Comparison of ENCODE assay signal across 8 cellular contexts in genomic region chr2:113755690-113756063, GRCh38. TPM values are rescaled to one million over a fixed set of nuclear protein-coding genes. Genes with fewer than 3 reads are reported as not detected.
DNase-seq lines count a peak whose midpoint lies in the region; ATAC-seq and TF ChIP-seq lines count a peak whose summit lies in the region.

No MANE protein-coding gene starts in this region.

- H3K9me3 Mint-ChIP-seq in MCF 10A (ENCODE audit: unreplicated experiment): no peaks in the 10 kb centered on the region

- CTCF ChIA-PET in MCF 10A (lab: Yijun Ruan, JAX): interaction anchor here (0.9 to 1.9 kb wide), 4 partner anchors 8 to 224 kb away, joined by 3 to 4 read pairs (median 4); no protein-coding TSS in a partner anchor

- H3K4me1 ChIP-seq in liver (ENCODE audit: control insufficient read depth in 4 of 4, insufficient read depth in 4 of 4, low read length in 3 of 4) (peaks cover 0 to 24% (median 18%) of the 10 kb centered on the region in 4 donors), tibial artery (peaks cover 0 to 39% (median 16%) of the 10 kb centered on the region in 4 donors)

- WGBS in liver: under 1% methylated on average over 9 of the region's 9 CpGs

- peak overlapping the region; percentile 88 to 97 for H3K27ac ChIP-seq in liver (ENCODE audit: low read depth in 1 of 2, low read length in 2 of 2)
- peak overlapping the region; percentile 90 to 94 for H3K27ac ChIP-seq in tibial artery

- no peak for TF ChIP-seq POLR2A in NB4 (IDR thresholded peaks at IDR 0.05; ENCODE audit: extremely low read depth, insufficient read length)

- H3K27me3 ChIP-seq in liver (ENCODE audit: control insufficient read depth in 4 of 4, insufficient read depth in 4 of 4, low read length in 3 of 4): no peaks in the 10 kb centered on the region
- H3K27me3 ChIP-seq in tibial artery: no peaks in the 10 kb centered on the region

- peaks cover 6% of the 10 kb centered on the region for H3K4me1 Mint-ChIP-seq in MCF 10A (ENCODE audit: insufficient read depth, unreplicated experiment)

- no peak for ATAC-seq in HG03135 (IDR thresholded peaks at IDR 0.05; ENCODE audit: unreplicated experiment)

- H3K36me3 ChIP-seq in liver (ENCODE audit: control insufficient read depth in 4 of 4, insufficient read depth in 3 of 4, low read depth in 1 of 4, low read length in 3 of 4) (peaks cover 0 to 6% (median 2%) of the 10 kb centered on the region in 4 donors), tibial artery (peaks cover 8 to 14% (median 12%) of the 10 kb centered on the region in 3 donors)

- H3K4me3 Mint-ChIP-seq in MCF 10A (ENCODE audit: unreplicated experiment): peak overlapping the region; percentile 75

- intact Hi-C loops in MCF 10A (cut with micrococcal nuclease) (loop anchor here (1.0 to 10.0 kb wide), 3 partner anchors 134 to 795 kb away; no protein-coding TSS in a partner anchor), tibial artery (cut with DNase I; ENCODE audit: low total_unique reads) (loop anchor here (2.0 kb wide), 1 partner anchor 133 kb away; no protein-coding TSS in a partner anchor)

- no peaks in the 10 kb centered on the region for H3K9me3 ChIP-seq in liver (ENCODE audit: control insufficient read depth in 4 of 4, low read length in 3 of 4)
- no peaks in the 10 kb centered on the region for H3K9me3 ChIP-seq in tibial artery

- peaks cover 16% of the 10 kb centered on the region for H3K36me3 Mint-ChIP-seq in MCF 10A (ENCODE audit: insufficient read depth, unreplicated experiment)

- H3K4me3 ChIP-seq in NB4 (ENCODE audit: low read depth, low read length): peak overlapping the region; percentile 88
- H3K4me3 ChIP-seq in liver (ENCODE audit: low read depth in 1 of 3, low read length in 3 of 3): peak overlapping the region; percentile 90 to 99 (median 96)
- H3K4me3 ChIP-seq in tibial artery: peak overlapping the region; percentile 63 to 72

- H3K27ac Mint-ChIP-seq in MCF 10A (ENCODE audit: low read depth, unreplicated experiment): peak overlapping the region; percentile 95

- POLR2A ChIA-PET in MCF 10A (lab: Yijun Ruan, JAX): interaction anchor here (0.7 to 5.4 kb wide), 32 partner anchors 9 to 796 kb away, joined by 3 to 234 read pairs (median 6); partner anchors contain the start of gene ACTR3

- TF ChIP-seq CTCF in NB4 (IDR thresholded peaks at IDR 0.05; ENCODE audit: low read depth, low read length) (no peak), MCF 10A (IDR thresholded peaks at IDR 0.05; ENCODE audit: unreplicated experiment) (no peak), liver (IDR thresholded peaks at IDR 0.05; ENCODE audit: low read depth, low read length, missing input control) (no peak), tibial artery (IDR thresholded peaks at IDR 0.05) (no peak)

- no peak for TF ChIP-seq RAD21 in liver (IDR thresholded peaks at IDR 0.05)

- no peaks in the 10 kb centered on the region for H3K27me3 Mint-ChIP-seq in MCF 10A (ENCODE audit: insufficient read depth, unreplicated experiment)

- H3K9ac ChIP-seq in liver (ENCODE audit: low read depth in 1 of 2, low read length in 2 of 2): peak overlapping the region; percentile 68 to 78

- BruUV-seq in MCF 10A (replicated peaks; lab: Mats Ljungman, UMichigan): no TSS peak

- DNase-seq in NCI-H1092 treated with DMSO at 0.1 percent for 48 hours (lab: John Stamatoyannopoulos, UW): peak; percentile 25
- no peak for DNase-seq in NCI-H1092 (lab: John Stamatoyannopoulos, UW)
- peak; percentile 50 for DNase-seq in NB4 (ENCODE audit: low read depth)
- no peak for DNase-seq in MCF 10A (ENCODE audit: unreplicated experiment)
- DNase-seq in tibial artery: no peak
- DNase-seq in T-helper 9 cell: no peak

TF ChIP-seq in liver, 16 proteins besides CTCF, POLR2A, EP300 and RAD21:
- TF ChIP-seq EGR1 (IDR thresholded peaks at IDR 0.05; ENCODE audit: low read depth in 2 of 2) (no peak), MAX (IDR thresholded peaks at IDR 0.05) (no peak)
TF ChIP-seq in liver: peak in this region for 0.

RNA-seq across cellular contexts. Expression of gene SLC35F5, which starts 0.8 kb away (rescaled TPM):
- total RNA-seq in MCF 10A (2022) (52.7 and 64.9 TPM in 2 replicates), liver (10 to 100 TPM; 70.6 to 70.8 TPM)
- polyA plus RNA-seq in liver: 10 to 100 TPM; 15.3 to 18.5 TPM

Comparison
In these comparisons a context has a peak if more than half of its experiments do, and no peak if none do; other contexts are left out.
1. DNase-seq: peak in NCI-H1092 treated with DMSO at 0.1 percent for 48 hours (single experiment) and NB4 (single experiment); none in NCI-H1092 (single experiment), MCF 10A (single experiment), tibial artery (0 of 2) and T-helper 9 cell (single experiment).
2. Peak in every context shown above with its lines, with median percentiles within 50 percentile points of each other: H3K4me3 ChIP-seq.